Comparison of ENCODE assay signal across 8 cellular contexts in genomic region chr20:41340327-41341055, GRCh38. TPM values are rescaled to one million over a fixed set of nuclear protein-coding genes. Genes with fewer than 3 reads are reported as not detected.
DNase-seq lines count a peak whose midpoint lies in the region; ATAC-seq, FAIRE-seq and TF ChIP-seq lines count a peak whose summit lies in the region.

Gene LPIN3 (plus strand): TSS chr20:41340821. CDS start chr20:41345804, 4,983 bp downstream.

- peak; percentile 99 for TF ChIP-seq CTCF in RWPE2 (IDR thresholded peaks at IDR 0.05; ENCODE audit: poor library complexity, severe bottlenecking)
- no peak for TF ChIP-seq CTCF in omental fat pad (IDR thresholded peaks at IDR 0.05)
- TF ChIP-seq CTCF in tibial nerve (IDR thresholded peaks at IDR 0.05), result peak in 3 of 5 experiments; percentile 21 to 56 (median 48)

- H3K27me3 ChIP-seq in HUES64 (ENCODE audit: insufficient read depth, low read length), result peaks cover 14% of the 10 kb centered on the region
- no peaks in the 10 kb centered on the region for H3K27me3 ChIP-seq in RWPE2 (ENCODE audit: insufficient read depth, poor library complexity, severe bottlenecking)
- no peaks in the 10 kb centered on the region for H3K27me3 ChIP-seq in tibial nerve

- 2% methylated on average over 32 of the region's 33 CpGs for WGBS in HUES64
- 6 to 10% methylated on average over 29 to 31 of the region's 33 CpGs for WGBS in tibial nerve, 2 donors

- H3K36me3 Mint-ChIP-seq in activated naive CD4-positive, alpha-beta T cell treated with anti-CD3 and anti-CD28 coated beads, Interleukin-2, amount 50 U/mL, for 24 hours, result no peaks in the 10 kb centered on the region

- DNase-seq in GM12891 (ENCODE audit: insufficient read length, low spot score) (peak; percentile 69), RWPE2 (ENCODE audit: low spot score) (peak; percentile 100), glomerular visceral epithelial cell (ENCODE audit: extremely low spot score) (peak; percentile 96), omental fat pad (ENCODE audit: low spot score) (peak; percentile 72), tibial nerve (ENCODE audit: low spot score in 2 of 2) (peak; percentile 89 to 90)

- H3K27ac ChIP-seq in HUES64 (ENCODE audit: low read depth, low read length) (no peak within 1 kb of the TSS), RWPE2 (ENCODE audit: poor library complexity, severe bottlenecking) (peak within 1 kb of the TSS; percentile 62), tibial nerve (peak within 1 kb of the TSS; percentile 63 to 90 (median 80))

- H3K9me3 Mint-ChIP-seq in activated naive CD4-positive, alpha-beta T cell treated with anti-CD3 and anti-CD28 coated beads, Interleukin-2, amount 50 U/mL, for 24 hours, result no peaks in the 10 kb centered on the region

- peak within 1 kb of the TSS; percentile 28; the same call in 1 of the 2 replicates for H3K9ac ChIP-seq in HUES64 (ENCODE audit: low read depth, low read length)

- peak; percentile 36 to 76 for TF ChIP-seq EP300 in tibial nerve (IDR thresholded peaks at IDR 0.05)

- H3K36me3 ChIP-seq in HUES64 (ENCODE audit: insufficient read depth, low read length) (no peaks in the 10 kb centered on the region), RWPE2 (ENCODE audit: low read depth) (0 out of 2 replicates have a peak, but pooled peaks cover 2% of the 10 kb centered on the region), tibial nerve (peaks cover 0 to 3% (median 0%) of the 10 kb centered on the region in 3 donors)

- H3K9me3 ChIP-seq in HUES64 (ENCODE audit: insufficient read depth, low read depth, low read length) (no peaks in the 10 kb centered on the region), RWPE2 (ENCODE audit: severe bottlenecking) (no peaks in the 10 kb centered on the region), tibial nerve (no peaks in the 10 kb centered on the region)

- peak within 1 kb of the TSS; percentile 80 for H3K4me3 Mint-ChIP-seq in activated naive CD4-positive, alpha-beta T cell treated with anti-CD3 and anti-CD28 coated beads, Interleukin-2, amount 50 U/mL, for 24 hours

- H3K4me1 ChIP-seq in HUES64 (ENCODE audit: insufficient read depth, low read length) (peaks cover 7% of the 10 kb centered on the region), RWPE2 (ENCODE audit: insufficient read depth, poor library complexity, severe bottlenecking) (peaks cover 8% of the 10 kb centered on the region), tibial nerve (peaks cover 0 to 37% (median 5%) of the 10 kb centered on the region in 4 donors)

- peaks cover 8% of the 10 kb centered on the region for H3K4me1 Mint-ChIP-seq in activated naive CD4-positive, alpha-beta T cell treated with anti-CD3 and anti-CD28 coated beads, Interleukin-2, amount 50 U/mL, for 24 hours

- H3K4me3 ChIP-seq in HUES64 (ENCODE audit: low read length) (peak within 1 kb of the TSS; percentile 57), RWPE2 (ENCODE audit: severe bottlenecking) (peak within 1 kb of the TSS; percentile 40), tibial nerve (peak within 1 kb of the TSS; percentile 29 to 55 (median 42))

- peak; percentile 90 for ATAC-seq in RWPE2 (ENCODE audit: low read depth)
- peak; percentile 92 for ATAC-seq in omental fat pad (ENCODE audit: low FRiP score)
- ATAC-seq in GM21390 (IDR thresholded peaks at IDR 0.05; ENCODE audit: unreplicated experiment), result no peak

- TF ChIP-seq POLR2A in GM12891 (IDR thresholded peaks at IDR 0.05; ENCODE audit: low read depth, low read length) (no peak), tibial nerve (IDR thresholded peaks at IDR 0.05) (peak; percentile 10 to 59)

- H3K27me3 Mint-ChIP-seq in activated naive CD4-positive, alpha-beta T cell treated with anti-CD3 and anti-CD28 coated beads, Interleukin-2, amount 50 U/mL, for 24 hours, result no peaks in the 10 kb centered on the region

- H3K27ac Mint-ChIP-seq in activated naive CD4-positive, alpha-beta T cell treated with anti-CD3 and anti-CD28 coated beads, Interleukin-2, amount 50 U/mL, for 24 hours, result no peak within 1 kb of the TSS

- FAIRE-seq in GM12891 (lab: Jason Lieb, UNC), result peak; percentile 64

TF ChIP-seq in GM12891, 5 proteins besides CTCF, POLR2A, EP300 and RAD21:
- TF ChIP-seq POU2F2 (IDR thresholded peaks at IDR 0.05; ENCODE audit: low read depth, low read length) (no peak), SPI1 (IDR thresholded peaks at IDR 0.05; ENCODE audit: low read depth, low read length) (no peak), PAX5 (IDR thresholded peaks at IDR 0.05; ENCODE audit: insufficient read depth, low read length, severe bottlenecking) (no peak), TAF1 (IDR thresholded peaks at IDR 0.05; ENCODE audit: low read depth, low read length) (no peak), POLR2AphosphoS5 (IDR thresholded peaks at IDR 0.05; ENCODE audit: low read depth, low read length) (no peak)

RNA-seq across cellular contexts. Expression of gene LPIN3, which starts in this region (rescaled TPM):
- polyA plus RNA-seq in GM12891 (2012; ENCODE audit: low read depth, missing spikeins), result 0.58 TPM
- polyA plus RNA-seq in HUES64 (2013, experiment 1 of 2), result 2.3 TPM
- polyA plus RNA-seq in HUES64 (2013, experiment 2 of 2), result 2.5 TPM
- total RNA-seq in omental fat pad, result 10 to 100 TPM; 17.2 to 51.2 (median 34.2) TPM
- total RNA-seq in tibial nerve, result 10 to 100 TPM; 24.5 to 64.8 (median 36.5) TPM

Comparison
In these comparisons a context has a peak if more than half of its experiments do, and no peak if none do; other contexts are left out.
1. CTCF ChIP-seq: peak in RWPE2 (single experiment) and tibial nerve (3 of 5); none in omental fat pad (0 of 3).
2. Peak in every context shown above with its lines, with median percentiles within 50 percentile points of each other: DNase-seq and H3K4me3 ChIP-seq.